ENCODE assay signal across 24 cellular contexts in genomic region chr2:130791617-130791939, GRCh38. TPM values are rescaled to one million over a fixed set of nuclear protein-coding genes. Genes with fewer than 3 reads are reported as not detected.
DNase-seq lines count a peak whose midpoint lies in the region; ATAC-seq lines count a peak whose summit lies in the region.
"Had no signal": no experiment of that assay in that cellular context is flagged by ENCODE, and none has a peak within 500 bp of the region (broad histone marks: within the 10 kb centered on the region; RNA-seq: fewer than 3 reads in every experiment).

No MANE protein-coding gene starts in this region.

- ATAC-seq in left colon, result peak; percentile 81
- peak; percentile 58 for ATAC-seq in stimulated activated memory B cell treated with anti-CD40 and anti-IgM and Interleukin-4, amounts not matched to agents 10 μg/mL and 1 μg/mL and 100 μg/mL, for 72 hours
- no peak for ATAC-seq in GM19328 (IDR thresholded peaks at IDR 0.05; ENCODE audit: unreplicated experiment)
- ATAC-seq: natural killer cell had no signal

- peaks cover 8% of the 10 kb centered on the region for H3K4me1 Mint-ChIP-seq in stimulated activated memory B cell treated with anti-CD40 and anti-IgM and Interleukin-4, amounts not matched to agents 10 μg/mL and 1 μg/mL and 100 μg/mL, for 72 hours

- H3K36me3 Mint-ChIP-seq in stimulated activated memory B cell treated with anti-CD40 and anti-IgM and Interleukin-4, amounts not matched to agents 10 μg/mL and 1 μg/mL and 100 μg/mL, for 72 hours, result no peaks in the 10 kb centered on the region
- H3K36me3 Mint-ChIP-seq: natural killer cell had no signal

- no peaks in the 10 kb centered on the region for H3K9me3 Mint-ChIP-seq in stimulated activated memory B cell treated with anti-CD40 and anti-IgM and Interleukin-4, amounts not matched to agents 10 μg/mL and 1 μg/mL and 100 μg/mL, for 72 hours
- H3K9me3 Mint-ChIP-seq: activated naive CD4-positive, alpha-beta T cell treated with anti-CD3 and anti-CD28 coated beads for 36 hours; activated T-helper 1 cell treated with anti-CD3 and anti-CD28 coated beads, Interleukin-12 subunit alpha, Interleukin-12 subunit beta, Interleukin-2, Interleukin-4 antibody, amounts not matched to agents 30 ng/mL and 10 ng/mL and 1 ng/mL, durations not matched to agents 14 hours and 24 hours and 36 hours; natural killer cell had no signal

- peaks cover 14% of the 10 kb centered on the region for H3K27me3 Mint-ChIP-seq in stimulated activated memory B cell treated with anti-CD40 and anti-IgM and Interleukin-4, amounts not matched to agents 10 μg/mL and 1 μg/mL and 100 μg/mL, for 72 hours

- H3K27ac Mint-ChIP-seq in stimulated activated memory B cell treated with anti-CD40 and anti-IgM and Interleukin-4, amounts not matched to agents 10 μg/mL and 1 μg/mL and 100 μg/mL, for 72 hours, result no peak overlapping the region
- H3K27ac Mint-ChIP-seq: activated naive CD4-positive, alpha-beta T cell treated with anti-CD3 and anti-CD28 coated beads for 36 hours; activated T-helper 1 cell treated with anti-CD3 and anti-CD28 coated beads, Interleukin-12 subunit alpha, Interleukin-12 subunit beta, Interleukin-2, Interleukin-4 antibody, amounts not matched to agents 30 ng/mL and 10 ng/mL and 1 ng/mL, durations not matched to agents 14 hours and 24 hours and 36 hours; natural killer cell had no signal

- DNase-seq in DMS79 (lab: John Stamatoyannopoulos, UW) (peak; percentile 83), NCI-H69 (lab: John Stamatoyannopoulos, UW) (peak; percentile 3), left colon (no peak), islet precursor cell (no peak), NOMO-1 (lab: John Stamatoyannopoulos, UW; ENCODE audit: unreplicated experiment in 2 of 2) (no peak)
- no peak for DNase-seq in activated T-cell treated with anti-CD3 and anti-CD28 coated beads, Interleukin-2, amount 50 U/mL, for 1 hour
- DNase-seq: activated CD4-positive, CD25-positive, alpha-beta regulatory T cell; activated naive CD4-positive, alpha-beta T cell treated with anti-CD3 and anti-CD28 coated beads for 36 hours; brain microvascular endothelial cell; COR-L47; EL; IMR-90; natural killer cell; NCI-H1436; NCI-H2171; NCI-H524 treated with DMSO at 0.1 percent for 48 hours had no signal

- intact Hi-C loops in left colon (cut with DNase I, micrococcal nuclease), result no loop called here

- H3K4me3 Mint-ChIP-seq in stimulated activated memory B cell treated with anti-CD40 and anti-IgM and Interleukin-4, amounts not matched to agents 10 μg/mL and 1 μg/mL and 100 μg/mL, for 72 hours, result no peak overlapping the region
- H3K4me3 Mint-ChIP-seq: activated naive CD4-positive, alpha-beta T cell treated with anti-CD3 and anti-CD28 coated beads for 36 hours; activated T-helper 1 cell treated with anti-CD3 and anti-CD28 coated beads, Interleukin-12 subunit alpha, Interleukin-12 subunit beta, Interleukin-2, Interleukin-4 antibody, amounts not matched to agents 30 ng/mL and 10 ng/mL and 1 ng/mL, durations not matched to agents 14 hours and 24 hours and 36 hours; natural killer cell had no signal

RNA-seq across cellular contexts. Expression of gene AMER3, which starts 36.2 kb away (rescaled TPM):
- under 1 TPM; 0.40 to 0.42 TPM for total RNA-seq in left colon
- total RNA-seq: activated naive CD4-positive, alpha-beta T cell treated with anti-CD3 and anti-CD28 coated beads for 36 hours; activated T-helper 1 cell treated with anti-CD3 and anti-CD28 coated beads, Interleukin-12 subunit alpha, Interleukin-12 subunit beta, Interleukin-2, Interleukin-4 antibody, amounts not matched to agents 30 ng/mL and 10 ng/mL and 1 ng/mL, durations not matched to agents 14 hours and 24 hours and 36 hours; glomerular endothelial cell; IMR-90; liver; natural killer cell; osteoblast; RPMI7951; T-helper 1 cell treated with Interleukin-12 subunit alpha and Interleukin-12 subunit beta and Interleukin-4 antibody, amounts not matched to agents 30 ng/mL and 1 ng/mL, for 36 hours had no signal

RNA-seq across cellular contexts. Expression of gene ARHGEF4, which starts 45.1 kb away (rescaled TPM):
- 1 to 10 TPM; 1.1 to 3.0 TPM for total RNA-seq in left colon

Comparison
In these comparisons a context has a peak if more than half of its experiments do, and no peak if none do; other contexts are left out.
1. DNase-seq: peak in DMS79 (single experiment) and NCI-H69 (single experiment); none in left colon (0 of 2), islet precursor cell (single experiment), NOMO-1 (0 of 2) and activated T-cell treated with anti-CD3 and anti-CD28 coated beads, Interleukin-2, amount 50 U/mL, for 1 hour (single experiment).